Comparison of ENCODE assay signal across 14 cellular contexts in the genomic region with DNA sequence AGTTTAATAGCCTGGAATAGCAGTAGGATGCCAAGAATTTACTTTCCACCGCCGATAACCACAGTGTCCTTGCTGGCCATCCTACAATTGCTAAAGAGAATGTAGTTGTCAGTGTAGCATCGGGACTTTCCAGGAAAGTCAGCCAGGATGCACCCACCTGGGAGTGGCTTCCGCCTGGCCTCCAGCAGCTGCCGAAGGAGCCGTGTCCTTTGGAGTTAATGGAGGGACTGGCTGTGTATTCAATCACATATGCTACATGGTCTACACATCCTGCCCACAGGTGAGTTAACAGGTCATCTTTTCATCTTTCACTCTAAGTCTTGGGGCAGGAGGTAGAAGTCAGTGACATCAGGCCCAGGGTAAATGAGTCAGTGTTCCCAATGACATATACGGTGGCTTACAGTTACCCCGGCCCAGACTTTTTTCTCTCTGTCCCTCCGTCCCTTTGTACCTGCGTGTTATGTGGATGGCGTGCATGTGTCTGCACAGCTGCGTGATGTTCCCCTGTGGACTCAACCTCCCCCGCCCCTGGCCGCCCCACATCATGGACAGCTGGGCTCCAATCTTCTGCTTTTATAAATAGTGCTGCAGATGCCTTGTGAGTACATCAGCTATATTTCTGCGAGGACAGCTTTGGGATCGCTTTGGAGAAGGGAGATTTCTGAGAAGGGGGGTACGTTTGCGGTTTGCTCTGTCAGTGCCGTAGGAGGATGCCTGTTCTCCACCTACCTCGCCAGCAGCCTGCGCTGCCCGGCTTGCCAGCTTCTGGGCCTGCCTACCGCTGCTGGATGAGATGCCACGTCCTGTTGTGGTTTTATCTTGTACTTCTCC.
DNase-seq lines count a peak whose midpoint lies in the region; ATAC-seq and TF ChIP-seq lines count a peak whose summit lies in the region.
"Had no signal": no experiment of that assay in that cellular context is flagged by ENCODE, and none has a peak within 500 bp of the region (broad histone marks: within the 10 kb centered on the region; RNA-seq: fewer than 3 reads in every experiment).

No MANE protein-coding gene starts in this region.

- intact Hi-C loops in uterus (cut with DNase I; ENCODE audit: low total_unique reads) (no loop called here), Caco-2 (cut with micrococcal nuclease; ENCODE audit: unreplicated experiment) (no loop called here)

- no peak overlapping the region for H2AFZ ChIP-seq in mesenchymal stem cell (ENCODE audit: low read depth, low read length)

- H3K4me2 ChIP-seq in mesenchymal stem cell (ENCODE audit: low read length, poor library complexity, severe bottlenecking): no peak overlapping the region

- no peak overlapping the region for H2AK5ac ChIP-seq in mesenchymal stem cell (ENCODE audit: low read length, severe bottlenecking)

- no peak overlapping the region for H3K18ac ChIP-seq in mesenchymal stem cell (ENCODE audit: low read depth in 1 of 2, low read length in 2 of 2)

- no peaks in the 10 kb centered on the region for H3K9me3 Mint-ChIP-seq in activated naive CD8-positive, alpha-beta T cell (ENCODE audit: low read depth)
- H3K9me3 Mint-ChIP-seq in Caco-2 (ENCODE audit: unreplicated experiment): no peaks in the 10 kb centered on the region

- no peak for TF ChIP-seq CTCF in uterus (IDR thresholded peaks at IDR 0.05)
- TF ChIP-seq CTCF in Caco-2 (IDR thresholded peaks at IDR 0.05; ENCODE audit: insufficient read depth in 1 of 2, low read depth in 1 of 2, low read length in 1 of 2, severe bottlenecking in 1 of 2, unreplicated experiment in 1 of 2): no peak

- no peak overlapping the region for H3K4ac ChIP-seq in mesenchymal stem cell (ENCODE audit: low read depth in 1 of 2, low read length in 2 of 2)

- peak; percentile 42 for DNase-seq in stimulated activated CD4-positive, alpha-beta T cell treated with anti-CD3 and anti-CD28 coated beads, Interleukin-15, amount 100 ng/mL, for 24 hours
- no peak for DNase-seq in stimulated activated CD4-positive, alpha-beta T cell treated with anti-CD3 and anti-CD28 coated beads, Interleukin-12 subunit alpha, Interleukin-12 subunit beta, amount 100 ng/mL, for 4 hours
- DNase-seq in mesenchymal stem cell: no peak
- peak; percentile 64 to 73 for DNase-seq in uterus
- no peak for DNase-seq in Caco-2
- no peak for DNase-seq in D341Med (ENCODE audit: low spot score)
- DNase-seq: cortex of kidney, gastrocnemius medialis, mesendoderm, MM.1S, NCI-H526 had no signal

- peak overlapping the region in 1 of 2 experiments; percentile 18 for H2BK12ac ChIP-seq in mesenchymal stem cell (ENCODE audit: low read length in 2 of 2)

- no peak for ATAC-seq in HG03139 (IDR thresholded peaks at IDR 0.05; ENCODE audit: unreplicated experiment)

- BruUV-seq in Caco-2 (replicated peaks; lab: Mats Ljungman, UMichigan): no TSS peak

- no peaks in the 10 kb centered on the region for H3K27me3 Mint-ChIP-seq in activated naive CD8-positive, alpha-beta T cell
- no peaks in the 10 kb centered on the region for H3K27me3 Mint-ChIP-seq in Caco-2 (ENCODE audit: insufficient read depth, unreplicated experiment)
- H3K27me3 Mint-ChIP-seq: B cell had no signal

- H3K27me3 ChIP-seq in mesenchymal stem cell (ENCODE audit: control insufficient read depth in 1 of 2, insufficient read depth in 1 of 2, low read length in 2 of 2) (no peaks in the 10 kb centered on the region), uterus (no peaks in the 10 kb centered on the region), Caco-2 (replicated peaks; ENCODE audit: control insufficient read depth, insufficient read depth, low read length) (no peaks in the 10 kb centered on the region)
- H3K27me3 ChIP-seq: gastrocnemius medialis had no signal

- H3K4me3 Mint-ChIP-seq in activated naive CD8-positive, alpha-beta T cell: peak overlapping the region; percentile 7
- H3K4me3 Mint-ChIP-seq in Caco-2 (ENCODE audit: unreplicated experiment): no peak overlapping the region
- H3K4me3 Mint-ChIP-seq: B cell had no signal

- 90% methylated on average over 21 of the region's 24 CpGs for WGBS in mesenchymal stem cell

- H3K36me3 ChIP-seq in mesenchymal stem cell (ENCODE audit: control insufficient read depth in 1 of 2, insufficient read depth in 2 of 2, low read depth in 1 of 2, low read length in 2 of 2) (peaks cover 0 to 6% of the 10 kb centered on the region in 2 experiments), uterus (no peaks in the 10 kb centered on the region), Caco-2 (ENCODE audit: control insufficient read depth, insufficient read depth, low read length) (peaks cover 1% of the 10 kb centered on the region; the same call in 1 of the 2 replicates)
- H3K36me3 ChIP-seq: gastrocnemius medialis had no signal

- peaks cover 22% of the 10 kb centered on the region for H3K4me1 ChIP-seq in mesenchymal stem cell (ENCODE audit: control insufficient read depth, insufficient read depth, low read depth, low read length)
- H3K4me1 ChIP-seq in uterus: peaks cover 9 to 18% of the 10 kb centered on the region in 2 donors
- H3K4me1 ChIP-seq in Caco-2: peaks cover 14% of the 10 kb centered on the region

- H3K9me3 ChIP-seq in mesenchymal stem cell (ENCODE audit: control insufficient read depth, low read length): no peaks in the 10 kb centered on the region
- no peaks in the 10 kb centered on the region for H3K9me3 ChIP-seq in uterus
- no peaks in the 10 kb centered on the region for H3K9me3 ChIP-seq in Caco-2
- H3K9me3 ChIP-seq: gastrocnemius medialis had no signal

- H4K8ac ChIP-seq in mesenchymal stem cell (ENCODE audit: low read length): peak overlapping the region; percentile 13

- no peak overlapping the region for H2BK120ac ChIP-seq in mesenchymal stem cell (ENCODE audit: low read depth, low read length)

- H3K27ac ChIP-seq in mesenchymal stem cell (ENCODE audit: low read length, poor library complexity, severe bottlenecking) (no peak overlapping the region), uterus (peak overlapping the region; percentile 59 to 73)
- H3K27ac ChIP-seq: gastrocnemius medialis had no signal

- no peak overlapping the region for H2BK15ac ChIP-seq in mesenchymal stem cell (ENCODE audit: low read depth, poor library complexity, severe bottlenecking)

- no peak overlapping the region for H3K23ac ChIP-seq in mesenchymal stem cell (ENCODE audit: low read length in 2 of 2)

- no peak overlapping the region for H4K91ac ChIP-seq in mesenchymal stem cell (ENCODE audit: low read length)

- H3K14ac ChIP-seq in mesenchymal stem cell (ENCODE audit: low read length in 2 of 2): no peak overlapping the region

- CTCF ChIA-PET in Caco-2 (lab: Charles Lee): no interaction called here

- H3K36me3 Mint-ChIP-seq in activated naive CD8-positive, alpha-beta T cell: no peaks in the 10 kb centered on the region
- peaks cover 43% of the 10 kb centered on the region for H3K36me3 Mint-ChIP-seq in Caco-2 (ENCODE audit: insufficient read depth, unreplicated experiment)

- TF ChIP-seq POLR2A in uterus (IDR thresholded peaks at IDR 0.05): no peak

- peaks cover 18% of the 10 kb centered on the region for H3K4me1 Mint-ChIP-seq in activated naive CD8-positive, alpha-beta T cell (ENCODE audit: low read depth)
- H3K4me1 Mint-ChIP-seq in Caco-2 (ENCODE audit: low read depth, unreplicated experiment): peaks cover 10% of the 10 kb centered on the region

- H3K27ac Mint-ChIP-seq in activated naive CD8-positive, alpha-beta T cell: peak overlapping the region; percentile 61
- H3K27ac Mint-ChIP-seq in Caco-2 (ENCODE audit: unreplicated experiment): no peak overlapping the region
- H3K27ac Mint-ChIP-seq: B cell had no signal

- no peak overlapping the region for H2BK5ac ChIP-seq in mesenchymal stem cell (ENCODE audit: low read depth, low read length, poor library complexity, severe bottlenecking)

- H3K79me1 ChIP-seq in mesenchymal stem cell (replicated peaks; ENCODE audit: low read length, poor library complexity, severe bottlenecking): peaks cover 38% of the 10 kb centered on the region

- POLR2A ChIA-PET in Caco-2 (lab: Charles Lee): no interaction called here

- H3K9ac ChIP-seq in mesenchymal stem cell (ENCODE audit: low read length): no peak overlapping the region

- H3K4me3 ChIP-seq in mesenchymal stem cell (ENCODE audit: insufficient read depth in 1 of 2, low read depth in 1 of 2, low read length in 2 of 2) (no peak overlapping the region), uterus (no peak overlapping the region), Caco-2 (ENCODE audit: low read depth, low read length) (no peak overlapping the region)
- H3K4me3 ChIP-seq: gastrocnemius medialis had no signal

Comparison
In these comparisons a context has a peak if more than half of its experiments do, and no peak if none do; other contexts are left out.
1. DNase-seq: peak in stimulated activated CD4-positive, alpha-beta T cell treated with anti-CD3 and anti-CD28 coated beads, Interleukin-15, amount 100 ng/mL, for 24 hours (single experiment) and uterus (2 of 2); none in stimulated activated CD4-positive, alpha-beta T cell treated with anti-CD3 and anti-CD28 coated beads, Interleukin-12 subunit alpha, Interleukin-12 subunit beta, amount 100 ng/mL, for 4 hours (single experiment), mesenchymal stem cell (single experiment), Caco-2 (0 of 2) and D341Med (single experiment).